ENCODE assay signal across 1 cellular context in the genomic region with DNA sequence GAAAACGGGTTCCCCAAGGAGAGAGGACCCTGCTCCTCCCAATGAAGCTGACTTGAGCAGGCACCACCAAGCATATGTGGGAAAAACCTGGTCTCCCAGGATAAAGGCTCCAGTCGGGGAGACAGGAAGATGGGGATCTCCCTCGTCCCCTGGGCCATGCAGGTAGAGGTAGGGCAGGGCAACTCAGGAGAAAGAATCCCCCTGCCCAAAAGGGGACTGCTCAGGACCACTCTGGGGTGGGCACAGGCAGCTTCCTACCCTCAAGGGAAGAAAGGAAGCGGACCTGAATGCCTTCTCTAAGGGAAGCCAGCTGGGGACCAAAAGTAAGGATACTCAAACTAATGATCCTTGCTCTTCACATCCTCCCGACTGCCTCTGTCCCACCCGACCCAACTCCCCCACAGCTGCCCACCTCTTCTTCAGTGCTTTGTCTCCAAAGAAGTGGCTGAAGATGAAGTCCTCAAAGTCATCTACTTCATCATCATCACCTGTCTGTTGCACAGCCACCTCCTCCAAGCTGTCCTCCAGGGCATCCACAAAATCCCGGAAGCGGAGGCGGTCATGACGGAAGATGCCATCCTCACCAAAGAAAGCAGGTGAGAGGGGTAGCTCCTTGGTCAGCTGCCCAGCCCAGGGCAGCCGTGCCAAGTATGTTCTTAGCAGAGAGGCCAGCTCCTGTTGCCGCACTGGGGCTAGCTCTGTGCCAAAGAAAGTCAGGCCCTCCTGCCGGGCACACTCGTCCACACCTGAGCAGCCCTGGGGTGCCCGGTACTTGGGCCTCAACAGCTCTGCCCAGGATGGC.
TF ChIP-seq lines count a peak whose summit lies in the region.

No MANE protein-coding gene starts in this region.

TF ChIP-seq in HepG2, 621 proteins besides CTCF, POLR2A, EP300 and RAD21 (continues in another document):
- 0 out of 2 replicates have a peak, but pooled peaks have one; percentile 2 for TF ChIP-seq SOX5 (CRISPR knock-in tag; IDR thresholded peaks at IDR 0.05; ENCODE audit: borderline replicate concordance)
- TF ChIP-seq NAIF1 (CRISPR knock-in tag; IDR thresholded peaks at IDR 0.05; ENCODE audit: borderline replicate concordance): no peak
- no peak for TF ChIP-seq ZNF577 (CRISPR knock-in tag; IDR thresholded peaks at IDR 0.05; ENCODE audit: borderline replicate concordance, low read depth)
- TF ChIP-seq HOXA7 (CRISPR knock-in tag; IDR thresholded peaks at IDR 0.05): no peak
- TF ChIP-seq, protein P1, sequence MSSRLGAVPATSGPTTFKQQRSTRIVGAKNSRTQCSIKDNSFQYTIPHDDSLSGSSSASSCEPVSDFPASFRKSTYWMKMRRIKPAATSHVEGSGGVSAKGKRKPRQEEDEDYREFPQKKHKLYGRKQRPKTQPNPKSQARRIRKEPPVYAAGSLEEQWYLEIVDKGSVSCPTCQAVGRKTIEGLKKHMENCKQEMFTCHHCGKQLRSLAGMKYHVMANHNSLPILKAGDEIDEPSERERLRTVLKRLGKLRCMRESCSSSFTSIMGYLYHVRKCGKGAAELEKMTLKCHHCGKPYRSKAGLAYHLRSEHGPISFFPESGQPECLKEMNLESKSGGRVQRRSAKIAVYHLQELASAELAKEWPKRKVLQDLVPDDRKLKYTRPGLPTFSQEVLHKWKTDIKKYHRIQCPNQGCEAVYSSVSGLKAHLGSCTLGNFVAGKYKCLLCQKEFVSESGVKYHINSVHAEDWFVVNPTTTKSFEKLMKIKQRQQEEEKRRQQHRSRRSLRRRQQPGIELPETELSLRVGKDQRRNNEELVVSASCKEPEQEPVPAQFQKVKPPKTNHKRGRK (CRISPR knock-in tag; IDR thresholded peaks at IDR 0.05): no peak
- peak; percentile 58; the same call in 1 of the 2 replicates for TF ChIP-seq ZNF572 (CRISPR knock-in tag; IDR thresholded peaks at IDR 0.05)
- TF ChIP-seq HIVEP1 (CRISPR knock-in tag; IDR thresholded peaks at IDR 0.05): no peak
- TF ChIP-seq ZNF781 (CRISPR knock-in tag; IDR thresholded peaks at IDR 0.05; ENCODE audit: borderline replicate concordance, not compliant biosample characterization): no peak
- no peak for TF ChIP-seq HNRNPUL1 (IDR thresholded peaks at IDR 0.05; ENCODE audit: low read depth, low read length)
- TF ChIP-seq, protein P2, sequence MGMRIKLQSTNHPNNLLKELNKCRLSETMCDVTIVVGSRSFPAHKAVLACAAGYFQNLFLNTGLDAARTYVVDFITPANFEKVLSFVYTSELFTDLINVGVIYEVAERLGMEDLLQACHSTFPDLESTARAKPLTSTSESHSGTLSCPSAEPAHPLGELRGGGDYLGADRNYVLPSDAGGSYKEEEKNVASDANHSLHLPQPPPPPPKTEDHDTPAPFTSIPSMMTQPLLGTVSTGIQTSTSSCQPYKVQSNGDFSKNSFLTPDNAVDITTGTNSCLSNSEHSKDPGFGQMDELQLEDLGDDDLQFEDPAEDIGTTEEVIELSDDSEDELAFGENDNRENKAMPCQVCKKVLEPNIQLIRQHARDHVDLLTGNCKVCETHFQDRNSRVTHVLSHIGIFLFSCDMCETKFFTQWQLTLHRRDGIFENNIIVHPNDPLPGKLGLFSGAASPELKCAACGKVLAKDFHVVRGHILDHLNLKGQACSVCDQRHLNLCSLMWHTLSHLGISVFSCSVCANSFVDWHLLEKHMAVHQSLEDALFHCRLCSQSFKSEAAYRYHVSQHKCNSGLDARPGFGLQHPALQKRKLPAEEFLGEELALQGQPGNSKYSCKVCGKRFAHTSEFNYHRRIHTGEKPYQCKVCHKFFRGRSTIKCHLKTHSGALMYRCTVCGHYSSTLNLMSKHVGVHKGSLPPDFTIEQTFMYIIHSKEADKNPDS (CRISPR knock-in tag; IDR thresholded peaks at IDR 0.05): no peak
- TF ChIP-seq HOXA5 (CRISPR knock-in tag; IDR thresholded peaks at IDR 0.05): no peak
- no peak for TF ChIP-seq ZNF790 (CRISPR knock-in tag; IDR thresholded peaks at IDR 0.05; ENCODE audit: borderline replicate concordance)
- TF ChIP-seq, protein P3, sequence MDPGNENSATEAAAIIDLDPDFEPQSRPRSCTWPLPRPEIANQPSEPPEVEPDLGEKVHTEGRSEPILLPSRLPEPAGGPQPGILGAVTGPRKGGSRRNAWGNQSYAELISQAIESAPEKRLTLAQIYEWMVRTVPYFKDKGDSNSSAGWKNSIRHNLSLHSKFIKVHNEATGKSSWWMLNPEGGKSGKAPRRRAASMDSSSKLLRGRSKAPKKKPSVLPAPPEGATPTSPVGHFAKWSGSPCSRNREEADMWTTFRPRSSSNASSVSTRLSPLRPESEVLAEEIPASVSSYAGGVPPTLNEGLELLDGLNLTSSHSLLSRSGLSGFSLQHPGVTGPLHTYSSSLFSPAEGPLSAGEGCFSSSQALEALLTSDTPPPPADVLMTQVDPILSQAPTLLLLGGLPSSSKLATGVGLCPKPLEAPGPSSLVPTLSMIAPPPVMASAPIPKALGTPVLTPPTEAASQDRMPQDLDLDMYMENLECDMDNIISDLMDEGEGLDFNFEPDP (CRISPR knock-in tag; conservative IDR thresholded peaks at IDR 0.05): no peak
- peak; percentile 58 for TF ChIP-seq ZFP36 (IDR thresholded peaks at IDR 0.05; ENCODE audit: borderline replicate concordance, low read depth, low read length, partially characterized antibody)
- TF ChIP-seq ZNF501 (CRISPR knock-in tag; IDR thresholded peaks at IDR 0.05): peak; percentile 33
- TF ChIP-seq, protein P4, sequence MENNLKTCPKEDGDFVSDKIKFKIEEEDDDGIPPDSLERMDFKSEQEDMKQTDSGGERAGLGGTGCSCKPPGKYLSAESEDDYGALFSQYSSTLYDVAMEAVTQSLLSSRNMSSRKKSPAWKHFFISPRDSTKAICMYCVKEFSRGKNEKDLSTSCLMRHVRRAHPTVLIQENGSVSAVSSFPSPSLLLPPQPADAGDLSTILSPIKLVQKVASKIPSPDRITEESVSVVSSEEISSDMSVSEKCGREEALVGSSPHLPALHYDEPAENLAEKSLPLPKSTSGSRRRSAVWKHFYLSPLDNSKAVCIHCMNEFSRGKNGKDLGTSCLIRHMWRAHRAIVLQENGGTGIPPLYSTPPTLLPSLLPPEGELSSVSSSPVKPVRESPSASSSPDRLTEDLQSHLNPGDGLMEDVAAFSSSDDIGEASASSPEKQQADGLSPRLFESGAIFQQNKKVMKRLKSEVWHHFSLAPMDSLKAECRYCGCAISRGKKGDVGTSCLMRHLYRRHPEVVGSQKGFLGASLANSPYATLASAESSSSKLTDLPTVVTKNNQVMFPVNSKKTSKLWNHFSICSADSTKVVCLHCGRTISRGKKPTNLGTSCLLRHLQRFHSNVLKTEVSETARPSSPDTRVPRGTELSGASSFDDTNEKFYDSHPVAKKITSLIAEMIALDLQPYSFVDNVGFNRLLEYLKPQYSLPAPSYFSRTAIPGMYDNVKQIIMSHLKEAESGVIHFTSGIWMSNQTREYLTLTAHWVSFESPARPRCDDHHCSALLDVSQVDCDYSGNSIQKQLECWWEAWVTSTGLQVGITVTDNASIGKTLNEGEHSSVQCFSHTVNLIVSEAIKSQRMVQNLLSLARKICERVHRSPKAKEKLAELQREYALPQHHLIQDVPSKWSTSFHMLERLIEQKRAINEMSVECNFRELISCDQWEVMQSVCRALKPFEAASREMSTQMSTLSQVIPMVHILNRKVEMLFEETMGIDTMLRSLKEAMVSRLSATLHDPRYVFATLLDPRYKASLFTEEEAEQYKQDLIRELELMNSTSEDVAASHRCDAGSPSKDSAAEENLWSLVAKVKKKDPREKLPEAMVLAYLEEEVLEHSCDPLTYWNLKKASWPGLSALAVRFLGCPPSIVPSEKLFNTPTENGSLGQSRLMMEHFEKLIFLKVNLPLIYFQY (CRISPR knock-in tag; IDR thresholded peaks at IDR 0.05; ENCODE audit: borderline replicate concordance): no peak
- TF ChIP-seq, protein P5, sequence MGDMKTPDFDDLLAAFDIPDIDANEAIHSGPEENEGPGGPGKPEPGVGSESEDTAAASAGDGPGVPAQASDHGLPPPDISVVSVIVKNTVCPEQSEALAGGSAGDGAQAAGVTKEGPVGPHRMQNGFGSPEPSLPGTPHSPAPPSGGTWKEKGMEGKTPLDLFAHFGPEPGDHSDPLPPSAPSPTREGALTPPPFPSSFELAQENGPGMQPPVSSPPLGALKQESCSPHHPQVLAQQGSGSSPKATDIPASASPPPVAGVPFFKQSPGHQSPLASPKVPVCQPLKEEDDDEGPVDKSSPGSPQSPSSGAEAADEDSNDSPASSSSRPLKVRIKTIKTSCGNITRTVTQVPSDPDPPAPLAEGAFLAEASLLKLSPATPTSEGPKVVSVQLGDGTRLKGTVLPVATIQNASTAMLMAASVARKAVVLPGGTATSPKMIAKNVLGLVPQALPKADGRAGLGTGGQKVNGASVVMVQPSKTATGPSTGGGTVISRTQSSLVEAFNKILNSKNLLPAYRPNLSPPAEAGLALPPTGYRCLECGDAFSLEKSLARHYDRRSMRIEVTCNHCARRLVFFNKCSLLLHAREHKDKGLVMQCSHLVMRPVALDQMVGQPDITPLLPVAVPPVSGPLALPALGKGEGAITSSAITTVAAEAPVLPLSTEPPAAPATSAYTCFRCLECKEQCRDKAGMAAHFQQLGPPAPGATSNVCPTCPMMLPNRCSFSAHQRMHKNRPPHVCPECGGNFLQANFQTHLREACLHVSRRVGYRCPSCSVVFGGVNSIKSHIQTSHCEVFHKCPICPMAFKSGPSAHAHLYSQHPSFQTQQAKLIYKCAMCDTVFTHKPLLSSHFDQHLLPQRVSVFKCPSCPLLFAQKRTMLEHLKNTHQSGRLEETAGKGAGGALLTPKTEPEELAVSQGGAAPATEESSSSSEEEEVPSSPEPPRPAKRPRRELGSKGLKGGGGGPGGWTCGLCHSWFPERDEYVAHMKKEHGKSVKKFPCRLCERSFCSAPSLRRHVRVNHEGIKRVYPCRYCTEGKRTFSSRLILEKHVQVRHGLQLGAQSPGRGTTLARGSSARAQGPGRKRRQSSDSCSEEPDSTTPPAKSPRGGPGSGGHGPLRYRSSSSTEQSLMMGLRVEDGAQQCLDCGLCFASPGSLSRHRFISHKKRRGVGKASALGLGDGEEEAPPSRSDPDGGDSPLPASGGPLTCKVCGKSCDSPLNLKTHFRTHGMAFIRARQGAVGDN (CRISPR knock-in tag; IDR thresholded peaks at IDR 0.05): peak; percentile 8; the same call in 1 of the 2 replicates
- no peak for TF ChIP-seq SOX6 (IDR thresholded peaks at IDR 0.05)
- no peak for TF ChIP-seq SOX6 (CRISPR knock-in tag; IDR thresholded peaks at IDR 0.05)
- no peak for TF ChIP-seq ZNF569 (CRISPR knock-in tag; IDR thresholded peaks at IDR 0.05; ENCODE audit: borderline replicate concordance)
- 0 out of 2 replicates have a peak, but pooled peaks have one; percentile 3 for TF ChIP-seq ZFP90 (CRISPR knock-in tag; IDR thresholded peaks at IDR 0.05; ENCODE audit: borderline replicate concordance)
- TF ChIP-seq HOXA3 (CRISPR knock-in tag; IDR thresholded peaks at IDR 0.05): no peak; the same call in 1 of the 2 replicates
- TF ChIP-seq ARHGAP35 (CRISPR knock-in tag; IDR thresholded peaks at IDR 0.05; ENCODE audit: borderline replicate concordance): no peak
- TF ChIP-seq, protein P6, sequence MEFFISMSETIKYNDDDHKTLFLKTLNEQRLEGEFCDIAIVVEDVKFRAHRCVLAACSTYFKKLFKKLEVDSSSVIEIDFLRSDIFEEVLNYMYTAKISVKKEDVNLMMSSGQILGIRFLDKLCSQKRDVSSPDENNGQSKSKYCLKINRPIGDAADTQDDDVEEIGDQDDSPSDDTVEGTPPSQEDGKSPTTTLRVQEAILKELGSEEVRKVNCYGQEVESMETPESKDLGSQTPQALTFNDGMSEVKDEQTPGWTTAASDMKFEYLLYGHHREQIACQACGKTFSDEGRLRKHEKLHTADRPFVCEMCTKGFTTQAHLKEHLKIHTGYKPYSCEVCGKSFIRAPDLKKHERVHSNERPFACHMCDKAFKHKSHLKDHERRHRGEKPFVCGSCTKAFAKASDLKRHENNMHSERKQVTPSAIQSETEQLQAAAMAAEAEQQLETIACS (CRISPR knock-in tag; IDR thresholded peaks at IDR 0.05): no peak
- no peak for TF ChIP-seq NONO (IDR thresholded peaks at IDR 0.05)
- TF ChIP-seq NONO (CRISPR knock-in tag; conservative IDR thresholded peaks at IDR 0.05): 0 out of 2 replicates have a peak, but pooled peaks have one; percentile 10
- TF ChIP-seq FOXK1 (CRISPR knock-in tag; IDR thresholded peaks at IDR 0.05; ENCODE audit: borderline replicate concordance, low read depth): no peak
- TF ChIP-seq TCF7L2 (IDR thresholded peaks at IDR 0.05; ENCODE audit: low read depth, low read length): no peak
- TF ChIP-seq CCDC6 (CRISPR knock-in tag; IDR thresholded peaks at IDR 0.05): no peak
- no peak for TF ChIP-seq KLF16 (CRISPR knock-in tag; IDR thresholded peaks at IDR 0.05)
- TF ChIP-seq, protein P7, sequence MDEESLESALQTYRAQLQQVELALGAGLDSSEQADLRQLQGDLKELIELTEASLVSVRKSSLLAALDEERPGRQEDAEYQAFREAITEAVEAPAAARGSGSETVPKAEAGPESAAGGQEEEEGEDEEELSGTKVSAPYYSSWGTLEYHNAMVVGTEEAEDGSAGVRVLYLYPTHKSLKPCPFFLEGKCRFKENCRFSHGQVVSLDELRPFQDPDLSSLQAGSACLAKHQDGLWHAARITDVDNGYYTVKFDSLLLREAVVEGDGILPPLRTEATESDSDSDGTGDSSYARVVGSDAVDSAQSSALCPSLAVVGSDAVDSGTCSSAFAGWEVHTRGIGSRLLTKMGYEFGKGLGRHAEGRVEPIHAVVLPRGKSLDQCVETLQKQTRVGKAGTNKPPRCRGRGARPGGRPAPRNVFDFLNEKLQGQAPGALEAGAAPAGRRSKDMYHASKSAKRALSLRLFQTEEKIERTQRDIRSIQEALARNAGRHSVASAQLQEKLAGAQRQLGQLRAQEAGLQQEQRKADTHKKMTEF (CRISPR knock-in tag; IDR thresholded peaks at IDR 0.05): 0 out of 2 replicates have a peak, but pooled peaks have one; percentile 2
- TF ChIP-seq ZNF354B (CRISPR knock-in tag; IDR thresholded peaks at IDR 0.05): no peak
- no peak for TF ChIP-seq ZNF33A (CRISPR knock-in tag; IDR thresholded peaks at IDR 0.05; ENCODE audit: borderline replicate concordance)
- TF ChIP-seq ZNF253 (CRISPR knock-in tag; IDR thresholded peaks at IDR 0.05; ENCODE audit: borderline replicate concordance): no peak
- TF ChIP-seq, protein P8, sequence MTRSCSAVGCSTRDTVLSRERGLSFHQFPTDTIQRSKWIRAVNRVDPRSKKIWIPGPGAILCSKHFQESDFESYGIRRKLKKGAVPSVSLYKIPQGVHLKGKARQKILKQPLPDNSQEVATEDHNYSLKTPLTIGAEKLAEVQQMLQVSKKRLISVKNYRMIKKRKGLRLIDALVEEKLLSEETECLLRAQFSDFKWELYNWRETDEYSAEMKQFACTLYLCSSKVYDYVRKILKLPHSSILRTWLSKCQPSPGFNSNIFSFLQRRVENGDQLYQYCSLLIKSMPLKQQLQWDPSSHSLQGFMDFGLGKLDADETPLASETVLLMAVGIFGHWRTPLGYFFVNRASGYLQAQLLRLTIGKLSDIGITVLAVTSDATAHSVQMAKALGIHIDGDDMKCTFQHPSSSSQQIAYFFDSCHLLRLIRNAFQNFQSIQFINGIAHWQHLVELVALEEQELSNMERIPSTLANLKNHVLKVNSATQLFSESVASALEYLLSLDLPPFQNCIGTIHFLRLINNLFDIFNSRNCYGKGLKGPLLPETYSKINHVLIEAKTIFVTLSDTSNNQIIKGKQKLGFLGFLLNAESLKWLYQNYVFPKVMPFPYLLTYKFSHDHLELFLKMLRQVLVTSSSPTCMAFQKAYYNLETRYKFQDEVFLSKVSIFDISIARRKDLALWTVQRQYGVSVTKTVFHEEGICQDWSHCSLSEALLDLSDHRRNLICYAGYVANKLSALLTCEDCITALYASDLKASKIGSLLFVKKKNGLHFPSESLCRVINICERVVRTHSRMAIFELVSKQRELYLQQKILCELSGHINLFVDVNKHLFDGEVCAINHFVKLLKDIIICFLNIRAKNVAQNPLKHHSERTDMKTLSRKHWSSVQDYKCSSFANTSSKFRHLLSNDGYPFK (CRISPR knock-in tag; IDR thresholded peaks at IDR 0.05; ENCODE audit: borderline replicate concordance): peak; percentile 6; the same call in 1 of the 2 replicates
